17 cellular contexts compared by ENCODE assay signal in the genomic region with DNA sequence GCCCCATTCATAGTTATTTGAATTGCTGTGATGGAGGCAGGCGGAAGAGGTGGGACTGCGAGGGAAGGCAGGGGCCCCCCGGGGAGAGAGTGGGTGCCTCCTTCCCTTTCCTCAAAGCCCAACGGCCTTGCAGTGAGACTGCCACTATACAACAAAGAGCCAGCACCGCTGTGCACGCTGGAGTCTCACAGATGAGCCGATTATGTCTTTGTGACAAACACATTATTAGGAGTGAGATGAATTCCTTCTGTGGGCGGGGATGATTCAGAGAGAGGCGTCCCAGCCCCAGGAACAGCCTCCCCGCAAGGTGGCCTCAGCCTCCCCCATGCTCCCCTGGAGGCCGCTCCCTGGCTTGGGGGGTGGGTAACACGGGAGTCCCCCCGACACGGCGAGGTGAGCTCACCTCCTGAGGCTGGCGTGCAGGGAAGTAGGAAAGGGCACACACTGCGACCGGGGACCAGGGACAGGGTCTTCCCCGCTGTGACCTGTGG. TPM values are rescaled to one million over a fixed set of nuclear protein-coding genes. Genes with fewer than 3 reads are reported as not detected.
DNase-seq lines count a peak whose midpoint lies in the region; ATAC-seq and TF ChIP-seq lines count a peak whose summit lies in the region.
"Had no signal": no experiment of that assay in that cellular context is flagged by ENCODE, and none has a peak within 500 bp of the region (broad histone marks: within the 10 kb centered on the region; RNA-seq: fewer than 3 reads in every experiment).

No MANE protein-coding gene starts in this region.

- H3K4me1 ChIP-seq in HEK293 (ENCODE audit: control insufficient read depth, insufficient read depth, low read length) (no peaks in the 10 kb centered on the region), neural progenitor cell (no peaks in the 10 kb centered on the region), stomach (peaks cover 0 to 10% (median under 1%) of the 10 kb centered on the region in 4 donors)
- H3K4me1 ChIP-seq: breast epithelium had no signal

- H3K79me2 ChIP-seq in neural progenitor cell (ENCODE audit: low read depth) = no peaks in the 10 kb centered on the region

- no peak for TF ChIP-seq CTCF in HEK293 (tag by site-specific recombination; IDR thresholded peaks at IDR 0.05)
- no peak for TF ChIP-seq CTCF in neural progenitor cell (IDR thresholded peaks at IDR 0.05)
- no peak for TF ChIP-seq CTCF in stomach (IDR thresholded peaks at IDR 0.05)

- no peaks in the 10 kb centered on the region for H3K9me3 ChIP-seq in HEK293 (ENCODE audit: control insufficient read depth, insufficient read depth, low read depth, low read length)
- H3K9me3 ChIP-seq in neural progenitor cell (ENCODE audit: low read depth) = no peaks in the 10 kb centered on the region
- H3K9me3 ChIP-seq in stomach = no peaks in the 10 kb centered on the region
- H3K9me3 ChIP-seq: breast epithelium, SJSA1 had no signal

- POLR2A ChIA-PET in activated CD4-positive, alpha-beta memory T cell treated with anti-CD3 and anti-CD28 coated beads for 36 hours (lab: Charles Lee) = no interaction called here
- POLR2A ChIA-PET in activated CD4-positive, alpha-beta memory T cell treated with anti-CD3 and anti-CD28 coated beads, Interleukin-2, amount 10 ng/mL, durations not matched to agents 7 days and 5 days (lab: Charles Lee) = no interaction called here
- POLR2A ChIA-PET in HEK293 (lab: Yijun Ruan, JAX) = no interaction called here

- no peaks in the 10 kb centered on the region for H3K36me3 Mint-ChIP-seq in activated CD4-positive, alpha-beta memory T cell treated with anti-CD3 and anti-CD28 coated beads for 36 hours
- H3K36me3 Mint-ChIP-seq in activated CD4-positive, alpha-beta memory T cell treated with anti-CD3 and anti-CD28 coated beads, Interleukin-2, amount 10 ng/mL, durations not matched to agents 7 days and 5 days (ENCODE audit: low read depth) = no peaks in the 10 kb centered on the region
- H3K36me3 Mint-ChIP-seq in activated T-cell treated with anti-CD3 and anti-CD28 coated beads, Interleukin-2, amount 50 U/mL, for 4 hours (ENCODE audit: insufficient read depth) = no peaks in the 10 kb centered on the region
- no peaks in the 10 kb centered on the region for H3K36me3 Mint-ChIP-seq in neural progenitor cell

- no peaks in the 10 kb centered on the region for H4K20me1 ChIP-seq in neural progenitor cell (ENCODE audit: low read depth)

- H3K36me3 ChIP-seq in HEK293 (ENCODE audit: control insufficient read depth in 2 of 2, insufficient read depth in 1 of 2, low read length in 2 of 2) = no peaks in the 10 kb centered on the region
- H3K36me3 ChIP-seq in neural progenitor cell = no peaks in the 10 kb centered on the region
- H3K36me3 ChIP-seq in stomach = no peaks in the 10 kb centered on the region
- H3K36me3 ChIP-seq: breast epithelium, SJSA1 had no signal

- no peak for ATAC-seq in activated T-cell treated with anti-CD3 and anti-CD28 coated beads, Interleukin-2, amount 50 U/mL, for 4 hours
- no peak for ATAC-seq in GM19455 (IDR thresholded peaks at IDR 0.05; ENCODE audit: unreplicated experiment)
- ATAC-seq: left colon had no signal

- no peaks in the 10 kb centered on the region for H3K27me3 Mint-ChIP-seq in activated CD4-positive, alpha-beta memory T cell treated with anti-CD3 and anti-CD28 coated beads for 36 hours
- peaks cover 41% of the 10 kb centered on the region for H3K27me3 Mint-ChIP-seq in activated CD4-positive, alpha-beta memory T cell treated with anti-CD3 and anti-CD28 coated beads, Interleukin-2, amount 10 ng/mL, durations not matched to agents 7 days and 5 days
- H3K27me3 Mint-ChIP-seq in activated T-cell treated with anti-CD3 and anti-CD28 coated beads, Interleukin-2, amount 50 U/mL, for 4 hours (ENCODE audit: low read depth) = no peaks in the 10 kb centered on the region
- peaks cover 2% of the 10 kb centered on the region for H3K27me3 Mint-ChIP-seq in neural progenitor cell (ENCODE audit: insufficient read depth, low read depth)

- H3K4me3 Mint-ChIP-seq in activated CD4-positive, alpha-beta memory T cell treated with anti-CD3 and anti-CD28 coated beads for 36 hours = no peak overlapping the region
- H3K4me3 Mint-ChIP-seq in activated CD4-positive, alpha-beta memory T cell treated with anti-CD3 and anti-CD28 coated beads, Interleukin-2, amount 10 ng/mL, durations not matched to agents 7 days and 5 days = no peak overlapping the region
- no peak overlapping the region for H3K4me3 Mint-ChIP-seq in activated T-cell treated with anti-CD3 and anti-CD28 coated beads, Interleukin-2, amount 50 U/mL, for 4 hours
- H3K4me3 Mint-ChIP-seq in neural progenitor cell = peak overlapping the region; percentile 46
- H3K4me3 Mint-ChIP-seq: nephron had no signal

- TF ChIP-seq POLR2A in stomach (IDR thresholded peaks at IDR 0.05) = no peak

- no peaks in the 10 kb centered on the region for H3F3A ChIP-seq in neural progenitor cell (ENCODE audit: low read depth)

- H3K9ac ChIP-seq in neural progenitor cell = no peak overlapping the region

- no peak overlapping the region for H2AFZ ChIP-seq in neural progenitor cell (replicated peaks)

- H3K27ac Mint-ChIP-seq in activated CD4-positive, alpha-beta memory T cell treated with anti-CD3 and anti-CD28 coated beads for 36 hours = no peak overlapping the region
- H3K27ac Mint-ChIP-seq in activated CD4-positive, alpha-beta memory T cell treated with anti-CD3 and anti-CD28 coated beads, Interleukin-2, amount 10 ng/mL, durations not matched to agents 7 days and 5 days = no peak overlapping the region
- H3K27ac Mint-ChIP-seq in neural progenitor cell = peak overlapping the region; percentile 29
- H3K27ac Mint-ChIP-seq: nephron had no signal

- intact Hi-C loops in activated CD4-positive, alpha-beta memory T cell treated with anti-CD3 and anti-CD28 coated beads for 36 hours (cut with micrococcal nuclease) = no loop called here
- intact Hi-C loops in stomach (cut with DNase I; ENCODE audit: low total_unique reads) = no loop called here

- CTCF ChIA-PET in activated CD4-positive, alpha-beta memory T cell treated with anti-CD3 and anti-CD28 coated beads for 36 hours (lab: Charles Lee) = interaction anchor here (1.8 kb wide), 1 partner anchor 56 kb away, joined by 5 read pairs; no protein-coding TSS in a partner anchor
- CTCF ChIA-PET in activated CD4-positive, alpha-beta memory T cell treated with anti-CD3 and anti-CD28 coated beads, Interleukin-2, amount 10 ng/mL, durations not matched to agents 7 days and 5 days (lab: Charles Lee) = no interaction called here
- CTCF ChIA-PET in HEK293 (lab: Yijun Ruan, JAX) = interaction anchor here (1.4 kb wide), 1 partner anchor 56 kb away, joined by 3 read pairs; no protein-coding TSS in a partner anchor

- no peak overlapping the region for H3K4me3 ChIP-seq in HEK293 (ENCODE audit: low read depth, low read length)
- no peak overlapping the region for H3K4me3 ChIP-seq in neural progenitor cell
- no peak overlapping the region for H3K4me3 ChIP-seq in stomach
- H3K4me3 ChIP-seq: breast epithelium, SJSA1 had no signal

- H3K4me2 ChIP-seq in neural progenitor cell = no peak overlapping the region

- H3K4me1 Mint-ChIP-seq in activated CD4-positive, alpha-beta memory T cell treated with anti-CD3 and anti-CD28 coated beads for 36 hours (ENCODE audit: low read depth) = peaks cover 24% of the 10 kb centered on the region
- peaks cover 51% of the 10 kb centered on the region for H3K4me1 Mint-ChIP-seq in activated CD4-positive, alpha-beta memory T cell treated with anti-CD3 and anti-CD28 coated beads, Interleukin-2, amount 10 ng/mL, durations not matched to agents 7 days and 5 days
- H3K4me1 Mint-ChIP-seq in activated T-cell treated with anti-CD3 and anti-CD28 coated beads, Interleukin-2, amount 50 U/mL, for 4 hours (ENCODE audit: low read depth) = peaks cover 26% of the 10 kb centered on the region
- H3K4me1 Mint-ChIP-seq in neural progenitor cell = peaks cover 23% of the 10 kb centered on the region

- WGBS in stomach, 5 donors = 54 to 71% (median 68%) methylated on average over 19 of the region's 19 CpGs

- H3K27ac ChIP-seq in HEK293 (ENCODE audit: extremely low read depth, low read depth, low read length) = no peak overlapping the region
- H3K27ac ChIP-seq in neural progenitor cell = no peak overlapping the region
- H3K27ac ChIP-seq in stomach = no peak overlapping the region
- H3K27ac ChIP-seq: breast epithelium, SJSA1 had no signal

- no peaks in the 10 kb centered on the region for H3K9me3 Mint-ChIP-seq in activated CD4-positive, alpha-beta memory T cell treated with anti-CD3 and anti-CD28 coated beads for 36 hours
- H3K9me3 Mint-ChIP-seq in activated CD4-positive, alpha-beta memory T cell treated with anti-CD3 and anti-CD28 coated beads, Interleukin-2, amount 10 ng/mL, durations not matched to agents 7 days and 5 days = no peaks in the 10 kb centered on the region
- no peaks in the 10 kb centered on the region for H3K9me3 Mint-ChIP-seq in activated T-cell treated with anti-CD3 and anti-CD28 coated beads, Interleukin-2, amount 50 U/mL, for 4 hours
- H3K9me3 Mint-ChIP-seq in neural progenitor cell = peaks cover 2% of the 10 kb centered on the region
- H3K9me3 Mint-ChIP-seq: nephron had no signal

- peak; percentile 27 for DNase-seq in activated CD4-positive, alpha-beta memory T cell treated with anti-CD3 and anti-CD28 coated beads for 36 hours
- no peak for DNase-seq in activated CD4-positive, alpha-beta memory T cell treated with anti-CD3 and anti-CD28 coated beads, Interleukin-2, amount 10 ng/mL, durations not matched to agents 7 days and 5 days
- DNase-seq in activated T-cell treated with anti-CD3 and anti-CD28 coated beads, Interleukin-2, amount 50 U/mL, for 4 hours = peak; percentile 29
- no peak for DNase-seq in neural progenitor cell (ENCODE audit: low spot score)
- no peak for DNase-seq in effector CD8-positive, alpha-beta T cell (lab: John Stamatoyannopoulos, UW)
- no peak for DNase-seq in stomach
- DNase-seq: ACHN, DMS 273 treated with DMSO at 0.1 percent for 48 hours, Karpas-422, NCI-H1694, NCI-H69 had no signal

- no peak for TF ChIP-seq EP300 in stomach (IDR thresholded peaks at IDR 0.05)

- peaks cover 3% of the 10 kb centered on the region for H3K27me3 ChIP-seq in neural progenitor cell
- peaks cover 0 to 71% (median 17%) of the 10 kb centered on the region in 3 donors for H3K27me3 ChIP-seq in stomach

TF ChIP-seq in HEK293, 187 proteins besides CTCF, POLR2A, EP300 and RAD21 (continues in another document):
- TF ChIP-seq ZBTB21 (tag by site-specific recombination; IDR thresholded peaks at IDR 0.05) = no peak
- TF ChIP-seq ZNF404 (tag by site-specific recombination; IDR thresholded peaks at IDR 0.05) = no peak
- TF ChIP-seq ZNF555 (tag by site-specific recombination; conservative IDR thresholded peaks at IDR 0.05) = no peak
- TF ChIP-seq EGR2 (tag by site-specific recombination; IDR thresholded peaks at IDR 0.05; ENCODE audit: low read depth) = peak; percentile 53

RNA-seq across cellular contexts. Expression of gene NTSR1, which starts 26.7 kb away (rescaled TPM):
- not detected for total RNA-seq in activated CD4-positive, alpha-beta memory T cell treated with anti-CD3 and anti-CD28 coated beads for 36 hours
- total RNA-seq in activated CD4-positive, alpha-beta memory T cell treated with anti-CD3 and anti-CD28 coated beads, Interleukin-2, amount 10 ng/mL, durations not matched to agents 7 days and 5 days = not detected
- total RNA-seq in activated T-cell treated with anti-CD3 and anti-CD28 coated beads, Interleukin-2, amount 50 U/mL, for 4 hours = under 1 TPM in 1 of 3 donors, not detected in 2; 0.08 TPM
- total RNA-seq in neural progenitor cell (ENCODE audit: low replicate concordance) = 0.12 and 0.26 TPM in 2 replicates
- 10 to 100 TPM in 1 of 5 donors, not detected in 4; 15.9 TPM for total RNA-seq in stomach
- polyA plus RNA-seq in stomach = under 1 TPM in 2 of 3 donors, not detected in 1; 0.06 to 0.28 TPM
- total RNA-seq: SJSA1 had no signal

Comparison
In these comparisons a context has a peak if more than half of its experiments do, and no peak if none do; other contexts are left out.
1. DNase-seq: peak in activated CD4-positive, alpha-beta memory T cell treated with anti-CD3 and anti-CD28 coated beads for 36 hours (single experiment) and activated T-cell treated with anti-CD3 and anti-CD28 coated beads, Interleukin-2, amount 50 U/mL, for 4 hours (single experiment); none in activated CD4-positive, alpha-beta memory T cell treated with anti-CD3 and anti-CD28 coated beads, Interleukin-2, amount 10 ng/mL, durations not matched to agents 7 days and 5 days (single experiment), neural progenitor cell (single experiment), effector CD8-positive, alpha-beta T cell (single experiment) and stomach (single experiment).